Comparison of ENCODE assay signal across 17 cellular contexts in genomic region chr19:2805261-2805900, GRCh38. TPM values are rescaled to one million over a fixed set of nuclear protein-coding genes. Genes with fewer than 3 reads are reported as not detected.
DNase-seq lines count a peak whose midpoint lies in the region; ATAC-seq, FAIRE-seq and TF ChIP-seq lines count a peak whose summit lies in the region.
"Had no signal": no experiment of that assay in that cellular context is flagged by ENCODE, and none has a peak within 500 bp of the region (broad histone marks: within the 10 kb centered on the region; RNA-seq: fewer than 3 reads in every experiment).

No MANE protein-coding gene starts in this region.

- no peak overlapping the region for H2AFZ ChIP-seq in osteoblast (ENCODE audit: low read length)

- H3K27ac Mint-ChIP-seq in naive thymus-derived CD4-positive, alpha-beta T cell, result no peak overlapping the region

- H3K27me3 ChIP-seq in BLaER1 (no peaks in the 10 kb centered on the region), bronchial epithelial cell (ENCODE audit: control insufficient read depth, insufficient read depth, low read length) (no peaks in the 10 kb centered on the region), osteoblast (ENCODE audit: insufficient read depth, low read length) (no peaks in the 10 kb centered on the region), breast epithelium (no peaks in the 10 kb centered on the region)
- H3K27me3 ChIP-seq in BLaER1 treated with 17β-estradiol and CSF1 and Interleukin-3, amounts not matched to agents 10 nM and 100 nM, result peaks cover 0 to 69% (median 0%) of the 10 kb centered on the region in 11 experiments; a peak in 7 of 22 replicates
- H3K27me3 ChIP-seq in naive thymus-derived CD4-positive, alpha-beta T cell (ENCODE audit: control insufficient read depth in 2 of 2, insufficient read depth in 2 of 2, low read length in 2 of 2), result no peaks in the 10 kb centered on the region
- H3K27me3 ChIP-seq: BE2C had no signal

- ATAC-seq in naive thymus-derived CD4-positive, alpha-beta T cell, result no peak
- ATAC-seq: A549, HepG2 had no signal

- H3K9ac ChIP-seq in BLaER1, result peak overlapping the region; percentile 73
- H3K9ac ChIP-seq in BLaER1 treated with 17β-estradiol and CSF1 and Interleukin-3, amounts not matched to agents 10 nM and 100 nM, result peak overlapping the region in 7 of 11 experiments; percentile 16 to 71 (median 57); a peak in 11 of 22 replicates

- no peaks in the 10 kb centered on the region for H3K9me3 Mint-ChIP-seq in naive thymus-derived CD4-positive, alpha-beta T cell
- H3K9me3 Mint-ChIP-seq: CD8-positive, alpha-beta memory T cell had no signal

- H3K4me3 ChIP-seq in BLaER1 (peak overlapping the region; percentile 47; the same call in 1 of the 2 replicates), bronchial epithelial cell (ENCODE audit: low read depth, low read length) (no peak overlapping the region), osteoblast (ENCODE audit: insufficient read depth, low read length) (no peak overlapping the region), breast epithelium (no peak overlapping the region)
- peak overlapping the region in 1 of 10 experiments; percentile 32; a peak in 3 of 20 replicates for H3K4me3 ChIP-seq in BLaER1 treated with 17β-estradiol and CSF1 and Interleukin-3, amounts not matched to agents 10 nM and 100 nM
- H3K4me3 ChIP-seq in naive thymus-derived CD4-positive, alpha-beta T cell (ENCODE audit: low read length), result no peak overlapping the region
- H3K4me3 ChIP-seq: A549, HAP-1 had no signal

- H3K27me3 Mint-ChIP-seq in naive thymus-derived CD4-positive, alpha-beta T cell, result no peaks in the 10 kb centered on the region

- H3K4me1 ChIP-seq in BLaER1 (peaks cover 98% of the 10 kb centered on the region), osteoblast (ENCODE audit: insufficient read depth, low read length) (no peaks in the 10 kb centered on the region), breast epithelium (no peaks in the 10 kb centered on the region)
- H3K4me1 ChIP-seq in BLaER1 treated with 17β-estradiol and CSF1 and Interleukin-3, amounts not matched to agents 10 nM and 100 nM, result peaks cover 37 to 98% (median 96%) of the 10 kb centered on the region in 10 experiments
- no peaks in the 10 kb centered on the region for H3K4me1 ChIP-seq in naive thymus-derived CD4-positive, alpha-beta T cell (ENCODE audit: control insufficient read depth in 2 of 2, insufficient read depth in 2 of 2, low read length in 2 of 2)
- H3K4me1 ChIP-seq: A549, BE2C, Caco-2, HAP-1 had no signal

- no peaks in the 10 kb centered on the region for H3K79me2 ChIP-seq in osteoblast (ENCODE audit: insufficient read depth, low read length)

- H3K36me3 ChIP-seq in BLaER1, result peaks cover 57% of the 10 kb centered on the region
- peaks cover 31 to 79% (median 64%) of the 10 kb centered on the region in 11 experiments for H3K36me3 ChIP-seq in BLaER1 treated with 17β-estradiol and CSF1 and Interleukin-3, amounts not matched to agents 10 nM and 100 nM
- H3K36me3 ChIP-seq in bronchial epithelial cell (ENCODE audit: control insufficient read depth, insufficient read depth, low read length), result peaks cover 24% of the 10 kb centered on the region
- H3K36me3 ChIP-seq in osteoblast (ENCODE audit: insufficient read depth, low read length), result peaks cover 26% of the 10 kb centered on the region
- peaks cover 0 to 81% (median 6%) of the 10 kb centered on the region in 3 experiments for H3K36me3 ChIP-seq in naive thymus-derived CD4-positive, alpha-beta T cell (ENCODE audit: control insufficient read depth in 2 of 3, insufficient read depth in 3 of 3, low read length in 3 of 3)
- no peaks in the 10 kb centered on the region for H3K36me3 ChIP-seq in breast epithelium

- intact Hi-C loops in naive thymus-derived CD4-positive, alpha-beta T cell (cut with micrococcal nuclease), result no loop called here
- intact Hi-C loops in breast epithelium (cut with DNase I; ENCODE audit: low total_unique reads), result no loop called here

- POLR2A ChIA-PET in naive thymus-derived CD4-positive, alpha-beta T cell (lab: Charles Lee), result no interaction called here

- CTCF ChIA-PET in naive thymus-derived CD4-positive, alpha-beta T cell (lab: Charles Lee), result interaction anchor here (0.9 kb wide), 1 partner anchor 14 kb away, joined by 3 read pairs; no protein-coding TSS in a partner anchor

- no peaks in the 10 kb centered on the region for H3K9me3 ChIP-seq in BLaER1
- no peaks in the 10 kb centered on the region; a peak in 1 of 22 replicates for H3K9me3 ChIP-seq in BLaER1 treated with 17β-estradiol and CSF1 and Interleukin-3, amounts not matched to agents 10 nM and 100 nM (replicated peaks in 1 of 11)
- H3K9me3 ChIP-seq in osteoblast (ENCODE audit: low read depth, low read length), result no peaks in the 10 kb centered on the region
- no peaks in the 10 kb centered on the region for H3K9me3 ChIP-seq in naive thymus-derived CD4-positive, alpha-beta T cell (ENCODE audit: control insufficient read depth in 2 of 3, low read length in 3 of 3)
- H3K9me3 ChIP-seq in breast epithelium, result no peaks in the 10 kb centered on the region
- H3K9me3 ChIP-seq: A549, BE2C, Caco-2, HAP-1 had no signal

- H3K4me3 Mint-ChIP-seq in naive thymus-derived CD4-positive, alpha-beta T cell, result no peak overlapping the region
- H3K4me3 Mint-ChIP-seq: CD8-positive, alpha-beta memory T cell had no signal

- TF ChIP-seq CTCF in bronchial epithelial cell (IDR thresholded peaks at IDR 0.05; ENCODE audit: insufficient read depth, low read length, severe bottlenecking), result no peak
- no peak for TF ChIP-seq CTCF in osteoblast (IDR thresholded peaks at IDR 0.05; ENCODE audit: extremely low read depth, low read depth, low read length)
- no peak for TF ChIP-seq CTCF in breast epithelium (IDR thresholded peaks at IDR 0.05)

- H3K27ac ChIP-seq in BLaER1, result peak overlapping the region; percentile 93
- H3K27ac ChIP-seq in BLaER1 treated with 17β-estradiol and CSF1 and Interleukin-3, amounts not matched to agents 10 nM and 100 nM, result peak overlapping the region in 7 of 11 experiments; percentile 17 to 73 (median 54); a peak in 12 of 22 replicates
- no peak overlapping the region for H3K27ac ChIP-seq in osteoblast (ENCODE audit: low read depth, low read length)
- no peak overlapping the region for H3K27ac ChIP-seq in naive thymus-derived CD4-positive, alpha-beta T cell (ENCODE audit: low read depth, low read length)
- no peak overlapping the region for H3K27ac ChIP-seq in breast epithelium
- H3K27ac ChIP-seq: A549 had no signal

- peaks cover 13 to 22% (median 13%) of the 10 kb centered on the region in 5 donors for H3K36me3 Mint-ChIP-seq in naive thymus-derived CD4-positive, alpha-beta T cell

- H3K4me1 Mint-ChIP-seq in naive thymus-derived CD4-positive, alpha-beta T cell, result peaks cover 0 to 6% (median 0%) of the 10 kb centered on the region in 7 donors

- peaks cover 11% of the 10 kb centered on the region for H4K20me1 ChIP-seq in BLaER1
- H4K20me1 ChIP-seq in BLaER1 treated with 17β-estradiol and CSF1 and Interleukin-3, amounts not matched to agents 10 nM and 100 nM, result peaks cover 0 to 96% (median 88%) of the 10 kb centered on the region in 11 experiments; a peak in 21 of 22 replicates
- no peaks in the 10 kb centered on the region for H4K20me1 ChIP-seq in osteoblast (ENCODE audit: insufficient read depth, low read length)

- FAIRE-seq in bronchial epithelial cell (lab: Jason Lieb, UNC), result peak; percentile 18
- FAIRE-seq: A549, GM19239, HepG2 had no signal

- TF ChIP-seq POLR2A in breast epithelium (IDR thresholded peaks at IDR 0.05), result no peak

- DNase-seq in bronchial epithelial cell (ENCODE audit: low read depth) (no peak), osteoblast (ENCODE audit: insufficient read length, low spot score, missing footprints) (peak; percentile 86), kidney tubule cell (ENCODE audit: low spot score) (no peak), breast epithelium (ENCODE audit: low spot score in 2 of 2) (no peak)
- DNase-seq in naive thymus-derived CD4-positive, alpha-beta T cell, result no peak
- DNase-seq: BE2C; Caco-2; CD8-positive, alpha-beta memory T cell; DMS53; GF-D8; GOT3 had no signal

- peak overlapping the region; percentile 88 for H3K4me2 ChIP-seq in BLaER1
- H3K4me2 ChIP-seq in BLaER1 treated with 17β-estradiol and CSF1 and Interleukin-3, amounts not matched to agents 10 nM and 100 nM, result peak overlapping the region; percentile 57 to 97 (median 85)
- no peak overlapping the region for H3K4me2 ChIP-seq in osteoblast (ENCODE audit: insufficient read depth, low read length)
- H3K4me2 ChIP-seq: A549 had no signal

RNA-seq across cellular contexts. Expression of gene ZNF554, which starts 14.3 kb away (rescaled TPM):
- total RNA-seq in bronchial epithelial cell (3.2 and 3.9 TPM in 2 replicates), osteoblast (5.6 and 5.8 TPM in 2 replicates), breast epithelium (10 to 100 TPM in 1 of 3 donors, 1 to 10 TPM in 2; 2.1 to 10.4 (median 7.5) TPM)
- 1 to 10 TPM; 3.7 to 9.2 (median 5.8) TPM for total RNA-seq in naive thymus-derived CD4-positive, alpha-beta T cell
- 1 to 10 TPM; 3.6 to 7.1 TPM for polyA plus RNA-seq in naive thymus-derived CD4-positive, alpha-beta T cell

RNA-seq across cellular contexts. Expression of gene THOP1, which starts 20.1 kb away (rescaled TPM):
- total RNA-seq in bronchial epithelial cell, result 55.6 and 86.4 TPM in 2 replicates
- 45.6 and 49.5 TPM in 2 replicates for total RNA-seq in osteoblast
- 10 to 100 TPM; 26.4 to 98.2 (median 29.7) TPM for total RNA-seq in naive thymus-derived CD4-positive, alpha-beta T cell
- polyA plus RNA-seq in naive thymus-derived CD4-positive, alpha-beta T cell, result 10 to 100 TPM; 27.6 to 38.4 TPM
- total RNA-seq in breast epithelium, result 10 to 100 TPM; 26.2 to 40.0 (median 39.1) TPM

RNA-seq across cellular contexts. Expression of gene SGTA, which starts 22.3 kb away (rescaled TPM):
- 19.7 and 26.5 TPM in 2 replicates for total RNA-seq in bronchial epithelial cell
- 35.9 and 38.7 TPM in 2 replicates for total RNA-seq in osteoblast
- total RNA-seq in naive thymus-derived CD4-positive, alpha-beta T cell, result 10 to 100 TPM; 32.2 to 47.8 (median 37.9) TPM
- polyA plus RNA-seq in naive thymus-derived CD4-positive, alpha-beta T cell, result 10 to 100 TPM; 25.3 to 40.9 TPM
- total RNA-seq in breast epithelium, result 10 to 100 TPM; 40.3 to 45.2 (median 42.1) TPM

RNA-seq across cellular contexts. Expression of gene ZNF555, which starts 35.9 kb away (rescaled TPM):
- total RNA-seq in bronchial epithelial cell, result 4.6 and 4.7 TPM in 2 replicates
- 6.2 and 8.0 TPM in 2 replicates for total RNA-seq in osteoblast
- total RNA-seq in naive thymus-derived CD4-positive, alpha-beta T cell, result 1 to 10 TPM; 1.2 to 10.0 (median 2.7) TPM
- polyA plus RNA-seq in naive thymus-derived CD4-positive, alpha-beta T cell, result 1 to 10 TPM; 2.4 to 7.1 TPM
- total RNA-seq in breast epithelium, result 10 to 100 TPM in 1 of 3 donors, 1 to 10 TPM in 2; 4.6 to 10.7 (median 7.5) TPM

Comparison
In these comparisons a context has a peak if more than half of its experiments do, and no peak if none do; other contexts are left out.
1. H3K27ac ChIP-seq: peak in BLaER1 (single experiment) and BLaER1 treated with 17β-estradiol and CSF1 and Interleukin-3, amounts not matched to agents 10 nM and 100 nM (7 of 11); none in osteoblast (single experiment), naive thymus-derived CD4-positive, alpha-beta T cell (single experiment) and breast epithelium (0 of 2).